In the genomic region with DNA sequence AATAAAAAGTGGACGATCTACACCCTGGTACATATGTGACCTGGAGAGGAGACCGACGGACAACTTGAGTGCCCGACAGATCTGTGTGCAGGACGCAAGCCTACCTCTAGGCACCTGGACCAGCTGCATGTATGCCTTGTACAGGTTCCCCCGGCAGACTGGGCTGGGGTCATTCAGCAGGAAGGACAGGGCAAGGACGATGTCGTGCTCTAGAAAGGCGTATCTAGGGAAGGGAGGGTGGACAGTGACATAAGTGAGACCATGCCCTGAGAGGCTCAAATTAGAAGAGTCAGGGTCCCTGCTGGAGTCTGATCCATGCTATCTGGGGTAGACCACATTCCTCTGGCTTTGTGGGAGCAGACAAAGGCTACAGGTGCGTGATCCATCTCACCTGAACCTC, we compare ENCODE assay signal across 1 cellular context.
TF ChIP-seq lines count a peak whose summit lies in the region.

No MANE protein-coding gene starts in this region.

TF ChIP-seq in GM23338, 12 proteins besides CTCF, POLR2A, EP300 and RAD21 (continued from another document):
- TF ChIP-seq POLR2AphosphoS5 (IDR thresholded peaks at IDR 0.05; ENCODE audit: low read depth) = no peak
- no peak for TF ChIP-seq EZH2 (IDR thresholded peaks at IDR 0.05; ENCODE audit: low read depth, unreplicated experiment)
- no peak for TF ChIP-seq EZH2phosphoT487 (IDR thresholded peaks at IDR 0.05; ENCODE audit: unreplicated experiment)
- TF ChIP-seq, protein P1, sequence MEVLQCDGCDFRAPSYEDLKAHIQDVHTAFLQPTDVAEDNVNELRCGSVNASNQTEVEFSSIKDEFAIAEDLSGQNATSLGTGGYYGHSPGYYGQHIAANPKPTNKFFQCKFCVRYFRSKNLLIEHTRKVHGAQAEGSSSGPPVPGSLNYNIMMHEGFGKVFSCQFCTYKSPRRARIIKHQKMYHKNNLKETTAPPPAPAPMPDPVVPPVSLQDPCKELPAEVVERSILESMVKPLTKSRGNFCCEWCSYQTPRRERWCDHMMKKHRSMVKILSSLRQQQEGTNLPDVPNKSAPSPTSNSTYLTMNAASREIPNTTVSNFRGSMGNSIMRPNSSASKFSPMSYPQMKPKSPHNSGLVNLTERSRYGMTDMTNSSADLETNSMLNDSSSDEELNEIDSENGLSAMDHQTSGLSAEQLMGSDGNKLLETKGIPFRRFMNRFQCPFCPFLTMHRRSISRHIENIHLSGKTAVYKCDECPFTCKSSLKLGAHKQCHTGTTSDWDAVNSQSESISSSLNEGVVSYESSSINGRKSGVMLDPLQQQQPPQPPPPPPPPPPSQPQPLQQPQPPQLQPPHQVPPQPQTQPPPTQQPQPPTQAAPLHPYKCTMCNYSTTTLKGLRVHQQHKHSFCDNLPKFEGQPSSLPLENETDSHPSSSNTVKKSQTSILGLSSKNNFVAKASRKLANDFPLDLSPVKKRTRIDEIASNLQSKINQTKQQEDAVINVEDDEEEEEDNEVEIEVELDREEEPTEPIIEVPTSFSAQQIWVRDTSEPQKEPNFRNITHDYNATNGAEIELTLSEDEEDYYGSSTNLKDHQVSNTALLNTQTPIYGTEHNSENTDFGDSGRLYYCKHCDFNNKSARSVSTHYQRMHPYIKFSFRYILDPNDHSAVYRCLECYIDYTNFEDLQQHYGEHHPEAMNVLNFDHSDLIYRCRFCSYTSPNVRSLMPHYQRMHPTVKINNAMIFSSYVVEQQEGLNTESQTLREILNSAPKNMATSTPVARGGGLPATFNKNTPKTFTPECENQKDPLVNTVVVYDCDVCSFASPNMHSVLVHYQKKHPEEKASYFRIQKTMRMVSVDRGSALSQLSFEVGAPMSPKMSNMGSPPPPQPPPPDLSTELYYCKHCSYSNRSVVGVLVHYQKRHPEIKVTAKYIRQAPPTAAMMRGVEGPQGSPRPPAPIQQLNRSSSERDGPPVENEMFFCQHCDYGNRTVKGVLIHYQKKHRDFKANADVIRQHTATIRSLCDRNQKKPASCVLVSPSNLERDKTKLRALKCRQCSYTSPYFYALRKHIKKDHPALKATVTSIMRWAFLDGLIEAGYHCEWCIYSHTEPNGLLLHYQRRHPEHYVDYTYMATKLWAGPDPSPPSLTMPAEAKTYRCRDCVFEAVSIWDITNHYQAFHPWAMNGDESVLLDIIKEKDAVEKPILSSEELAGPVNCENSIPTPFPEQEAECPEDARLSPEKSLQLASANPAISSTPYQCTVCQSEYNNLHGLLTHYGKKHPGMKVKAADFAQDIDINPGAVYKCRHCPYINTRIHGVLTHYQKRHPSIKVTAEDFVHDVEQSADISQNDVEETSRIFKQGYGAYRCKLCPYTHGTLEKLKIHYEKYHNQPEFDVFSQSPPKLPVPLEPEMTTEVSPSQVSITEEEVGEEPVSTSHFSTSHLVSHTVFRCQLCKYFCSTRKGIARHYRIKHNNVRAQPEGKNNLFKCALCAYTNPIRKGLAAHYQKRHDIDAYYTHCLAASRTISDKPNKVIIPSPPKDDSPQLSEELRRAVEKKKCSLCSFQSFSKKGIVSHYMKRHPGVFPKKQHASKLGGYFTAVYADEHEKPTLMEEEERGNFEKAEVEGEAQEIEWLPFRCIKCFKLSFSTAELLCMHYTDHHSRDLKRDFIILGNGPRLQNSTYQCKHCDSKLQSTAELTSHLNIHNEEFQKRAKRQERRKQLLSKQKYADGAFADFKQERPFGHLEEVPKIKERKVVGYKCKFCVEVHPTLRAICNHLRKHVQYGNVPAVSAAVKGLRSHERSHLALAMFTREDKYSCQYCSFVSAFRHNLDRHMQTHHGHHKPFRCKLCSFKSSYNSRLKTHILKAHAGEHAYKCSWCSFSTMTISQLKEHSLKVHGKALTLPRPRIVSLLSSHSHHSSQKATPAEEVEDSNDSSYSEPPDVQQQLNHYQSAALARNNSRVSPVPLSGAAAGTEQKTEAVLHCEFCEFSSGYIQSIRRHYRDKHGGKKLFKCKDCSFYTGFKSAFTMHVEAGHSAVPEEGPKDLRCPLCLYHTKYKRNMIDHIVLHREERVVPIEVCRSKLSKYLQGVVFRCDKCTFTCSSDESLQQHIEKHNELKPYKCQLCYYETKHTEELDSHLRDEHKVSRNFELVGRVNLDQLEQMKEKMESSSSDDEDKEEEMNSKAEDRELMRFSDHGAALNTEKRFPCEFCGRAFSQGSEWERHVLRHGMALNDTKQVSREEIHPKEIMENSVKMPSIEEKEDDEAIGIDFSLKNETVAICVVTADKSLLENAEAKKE (CRISPR knock-in tag; IDR thresholded peaks at IDR 0.05) = no peak
- TF ChIP-seq, protein P2, sequence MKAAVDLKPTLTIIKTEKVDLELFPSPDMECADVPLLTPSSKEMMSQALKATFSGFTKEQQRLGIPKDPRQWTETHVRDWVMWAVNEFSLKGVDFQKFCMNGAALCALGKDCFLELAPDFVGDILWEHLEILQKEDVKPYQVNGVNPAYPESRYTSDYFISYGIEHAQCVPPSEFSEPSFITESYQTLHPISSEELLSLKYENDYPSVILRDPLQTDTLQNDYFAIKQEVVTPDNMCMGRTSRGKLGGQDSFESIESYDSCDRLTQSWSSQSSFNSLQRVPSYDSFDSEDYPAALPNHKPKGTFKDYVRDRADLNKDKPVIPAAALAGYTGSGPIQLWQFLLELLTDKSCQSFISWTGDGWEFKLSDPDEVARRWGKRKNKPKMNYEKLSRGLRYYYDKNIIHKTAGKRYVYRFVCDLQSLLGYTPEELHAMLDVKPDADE (IDR thresholded peaks at IDR 0.05) = no peak
- TF ChIP-seq ZNF114 (CRISPR knock-in tag; IDR thresholded peaks at IDR 0.05) = no peak
- TF ChIP-seq STAT1 (IDR thresholded peaks at IDR 0.05; ENCODE audit: unreplicated experiment) = no peak
- no peak for TF ChIP-seq ZNF331 (CRISPR knock-in tag; IDR thresholded peaks at IDR 0.05; ENCODE audit: low read depth)
- TF ChIP-seq JUNB (IDR thresholded peaks at IDR 0.05; ENCODE audit: unreplicated experiment) = no peak
TF ChIP-seq in GM23338: peak in this region for 0.
